ENCODE assay signal across 22 cellular contexts in genomic region chr9:137984520-137985257, GRCh38.
"Had no signal": no experiment of that assay in that cellular context is flagged by ENCODE, and none has a peak within 500 bp of the region (broad histone marks: within the 10 kb centered on the region; RNA-seq: fewer than 3 reads in every experiment).

No MANE protein-coding gene starts in this region.

- DNase-seq: effector CD8-positive, alpha-beta T cell; foreskin melanocyte; hypothalamus; islet precursor cell; left lung; mesenchymal stem cell; midbrain; psoas muscle; retina; stimulated activated CD4-positive, alpha-beta T cell treated with anti-CD3 and anti-CD28 coated beads, Interleukin-2, amount 100 ng/mL, for 24 hours; stimulated activated CD4-positive, alpha-beta T cell treated with anti-CD3 and anti-CD28 coated beads, Interleukin-4, amount 100 ng/mL, for 4 hours; stimulated activated naive B cell treated with anti-CD40 and anti-IgM and Interleukin-4, amounts not matched to agents 10 μg/mL and 1 μg/mL and 100 μg/mL, for 72 hours; stimulated activated naive CD8-positive, alpha-beta T cell treated with anti-CD3 and anti-CD28 coated beads, Interleukin-15, amount 100 ng/mL, for 72 hours; testis; upper lobe of right lung had no signal

- H3K4me1 ChIP-seq: heart left ventricle, left lung, psoas muscle, testis, tibial nerve, upper lobe of right lung, vagina had no signal

- H3K27ac Mint-ChIP-seq: natural killer cell treated with Interleukin-12 subunit alpha and Interleukin-12 subunit beta and Interleukin-15 and Interleukin-18, amount 100 ng/mL, for 72 hours; stimulated activated naive B cell treated with anti-CD40 and anti-IgM and Interleukin-4, amounts not matched to agents 10 μg/mL and 1 μg/mL and 100 μg/mL, for 72 hours; stimulated activated naive CD8-positive, alpha-beta T cell treated with anti-CD3 and anti-CD28 coated beads, Interleukin-15, amount 100 ng/mL, for 72 hours had no signal

- H3K4me1 Mint-ChIP-seq: stimulated activated naive B cell treated with anti-CD40 and anti-IgM and Interleukin-4, amounts not matched to agents 10 μg/mL and 1 μg/mL and 100 μg/mL, for 72 hours; stimulated activated naive CD8-positive, alpha-beta T cell treated with anti-CD3 and anti-CD28 coated beads, Interleukin-15, amount 100 ng/mL, for 72 hours had no signal

- H3K9me3 ChIP-seq: heart left ventricle, left lung, psoas muscle, testis, upper lobe of right lung, vagina had no signal

- H3K9me3 Mint-ChIP-seq: natural killer cell treated with Interleukin-12 subunit alpha and Interleukin-12 subunit beta and Interleukin-15 and Interleukin-18, amount 100 ng/mL, for 72 hours; stimulated activated naive CD8-positive, alpha-beta T cell treated with anti-CD3 and anti-CD28 coated beads, Interleukin-15, amount 100 ng/mL, for 72 hours had no signal

- H3K27me3 ChIP-seq: testis, vagina had no signal

- H3K36me3 ChIP-seq: heart left ventricle, left lung, tibial nerve, upper lobe of right lung, vagina had no signal

- H3K36me3 Mint-ChIP-seq: natural killer cell treated with Interleukin-12 subunit alpha and Interleukin-12 subunit beta and Interleukin-15 and Interleukin-18, amount 100 ng/mL, for 72 hours; stimulated activated naive B cell treated with anti-CD40 and anti-IgM and Interleukin-4, amounts not matched to agents 10 μg/mL and 1 μg/mL and 100 μg/mL, for 72 hours had no signal

- H3K27ac ChIP-seq: coronary artery, heart left ventricle, left lung, psoas muscle, testis, tibial nerve, upper lobe of right lung, vagina had no signal

- H3K4me3 ChIP-seq: coronary artery, heart left ventricle, left lung, lung, psoas muscle, testis, tibial nerve, upper lobe of right lung, vagina had no signal

- H3K4me3 Mint-ChIP-seq: natural killer cell treated with Interleukin-12 subunit alpha and Interleukin-12 subunit beta and Interleukin-15 and Interleukin-18, amount 100 ng/mL, for 72 hours; stimulated activated naive B cell treated with anti-CD40 and anti-IgM and Interleukin-4, amounts not matched to agents 10 μg/mL and 1 μg/mL and 100 μg/mL, for 72 hours; stimulated activated naive CD8-positive, alpha-beta T cell treated with anti-CD3 and anti-CD28 coated beads, Interleukin-15, amount 100 ng/mL, for 72 hours had no signal

- ATAC-seq: heart left ventricle; left lung; natural killer cell treated with Interleukin-12 subunit alpha and Interleukin-12 subunit beta and Interleukin-15 and Interleukin-18, amount 100 ng/mL, for 72 hours; psoas muscle; sciatic nerve; stimulated activated naive B cell treated with anti-CD40 and anti-IgM and Interleukin-4, amounts not matched to agents 10 μg/mL and 1 μg/mL and 100 μg/mL, for 72 hours; stimulated activated naive CD8-positive, alpha-beta T cell treated with anti-CD3 and anti-CD28 coated beads, Interleukin-15, amount 100 ng/mL, for 72 hours; upper lobe of right lung had no signal
